In genomic region chr1:54949971-54950360, GRCh38 we compare ENCODE assay signal across 11 cellular contexts. TPM values are rescaled to one million over a fixed set of nuclear protein-coding genes. Genes with fewer than 3 reads are reported as not detected.
DNase-seq lines count a peak whose midpoint lies in the region; ATAC-seq and TF ChIP-seq lines count a peak whose summit lies in the region.
"Had no signal": no experiment of that assay in that cellular context is flagged by ENCODE, and none has a peak within 500 bp of the region (broad histone marks: within the 10 kb centered on the region; RNA-seq: fewer than 3 reads in every experiment).

No MANE protein-coding gene starts in this region.

- H3K27ac ChIP-seq in ACC112 (ENCODE audit: low read depth, low read length): no peak overlapping the region

- peaks cover 5% of the 10 kb centered on the region for H3K9me3 Mint-ChIP-seq in nephron progenitor cell
- H3K9me3 Mint-ChIP-seq: activated T-helper 2 cell treated with anti-CD3 and anti-CD28 coated beads, Interferon-gamma antibody, Interleukin-2, Interleukin-4, amounts not matched to agents 10 μg/mL and 5 μg/mL and 100 μg/mL, durations not matched to agents 14 hours and 24 hours and 36 hours had no signal

- TF ChIP-seq POLR2A in GM18505 (IDR thresholded peaks at IDR 0.05; ENCODE audit: borderline replicate concordance, extremely low read depth, insufficient read depth, insufficient read length): no peak

- H3K4me3 Mint-ChIP-seq in nephron progenitor cell: peak overlapping the region; percentile 17

- peaks cover 7% of the 10 kb centered on the region for H3K9me3 ChIP-seq in NT2/D1 (ENCODE audit: insufficient read depth, low read length)

- no peak overlapping the region for H3K27ac Mint-ChIP-seq in nephron progenitor cell
- H3K27ac Mint-ChIP-seq: activated T-helper 2 cell treated with anti-CD3 and anti-CD28 coated beads, Interferon-gamma antibody, Interleukin-2, Interleukin-4, amounts not matched to agents 10 μg/mL and 5 μg/mL and 100 μg/mL, durations not matched to agents 14 hours and 24 hours and 36 hours had no signal

- TF ChIP-seq CTCF in nephron progenitor cell (IDR thresholded peaks at IDR 0.05): no peak

- H3K9ac ChIP-seq in NT2/D1 (ENCODE audit: insufficient read length, low read depth): peak overlapping the region; percentile 70

- no peak for ATAC-seq in HG03135 (IDR thresholded peaks at IDR 0.05; ENCODE audit: unreplicated experiment)
- ATAC-seq in GM18505 (IDR thresholded peaks at IDR 0.05; ENCODE audit: unreplicated experiment): no peak

- DNase-seq in NT2/D1 (ENCODE audit: low read depth, low spot score): no peak
- DNase-seq in dermis microvascular lymphatic vessel endothelial cell (ENCODE audit: low read depth in 2 of 2): peak; percentile 57 to 67
- no peak for DNase-seq in nephron progenitor cell
- no peak for DNase-seq in activated gamma-delta T cell (lab: John Stamatoyannopoulos, UW)
- no peak for DNase-seq in activated CD8-positive, alpha-beta memory T cell treated with anti-CD3 and anti-CD28 coated beads for 24 hours
- DNase-seq: NCI-H524 treated with DMSO at 0.1 percent for 48 hours had no signal

- H3K27me3 Mint-ChIP-seq in nephron progenitor cell (ENCODE audit: low read depth, poor library complexity): peaks cover 9% of the 10 kb centered on the region

- H3K36me3 ChIP-seq in ACC112 (ENCODE audit: insufficient read depth, low read length): no peaks in the 10 kb centered on the region
- H3K36me3 ChIP-seq in NT2/D1 (ENCODE audit: insufficient read depth, insufficient read length, low read length): no peaks in the 10 kb centered on the region

- H3K4me3 ChIP-seq in ACC112 (ENCODE audit: low read depth, low read length) (peak overlapping the region; percentile 62), NT2/D1 (ENCODE audit: insufficient read length, low read depth) (no peak overlapping the region)

- H3K27me3 ChIP-seq in ACC112 (ENCODE audit: insufficient read depth, low read length): no peaks in the 10 kb centered on the region
- H3K27me3 ChIP-seq in NT2/D1 (ENCODE audit: insufficient read depth, insufficient read length): no peaks in the 10 kb centered on the region

- peaks cover 17% of the 10 kb centered on the region for H3K4me1 Mint-ChIP-seq in nephron progenitor cell

- peak overlapping the region; percentile 89 for H2AFZ ChIP-seq in ACC112 (ENCODE audit: low read length, unreplicated experiment)

- H3K79me2 ChIP-seq in ACC112 (ENCODE audit: control insufficient read depth, insufficient read depth, low read length, unreplicated experiment): no peaks in the 10 kb centered on the region

- H3K36me3 Mint-ChIP-seq in nephron progenitor cell (ENCODE audit: low read depth): no peaks in the 10 kb centered on the region

- H3K4me1 ChIP-seq in ACC112 (ENCODE audit: control insufficient read depth, insufficient read depth, low read length, unreplicated experiment): peaks cover 17% of the 10 kb centered on the region
- H3K4me1 ChIP-seq in NT2/D1 (ENCODE audit: insufficient read depth, insufficient read length): peaks cover 6% of the 10 kb centered on the region

RNA-seq across cellular contexts. Expression of gene TMEM61, which starts 30.5 kb away (rescaled TPM):
- total RNA-seq in dermis microvascular lymphatic vessel endothelial cell: under 0.01 and 0.25 TPM in 2 replicates

RNA-seq across cellular contexts. Expression of gene BSND, which starts 48.8 kb away (rescaled TPM):
- under 0.01 TPM in 1 of 2 replicates, not detected in the other for total RNA-seq in dermis microvascular lymphatic vessel endothelial cell
- total RNA-seq: activated T-helper 2 cell treated with anti-CD3 and anti-CD28 coated beads, Interferon-gamma antibody, Interleukin-2, Interleukin-4, amounts not matched to agents 10 μg/mL and 5 μg/mL and 100 μg/mL, durations not matched to agents 14 hours and 24 hours and 36 hours; left colon had no signal

Comparison
In these comparisons a context has a peak if more than half of its experiments do, and no peak if none do; other contexts are left out.
1. DNase-seq: peak in dermis microvascular lymphatic vessel endothelial cell (2 of 2); none in NT2/D1 (single experiment), nephron progenitor cell (single experiment), activated gamma-delta T cell (single experiment) and activated CD8-positive, alpha-beta memory T cell treated with anti-CD3 and anti-CD28 coated beads for 24 hours (single experiment).